In genomic region chr21:45517249-45518065, GRCh38 we compare ENCODE assay signal across 14 cellular contexts.
DNase-seq lines count a peak whose midpoint lies in the region; ATAC-seq and TF ChIP-seq lines count a peak whose summit lies in the region.
"Had no signal": no experiment of that assay in that cellular context is flagged by ENCODE, and none has a peak within 500 bp of the region (broad histone marks: within the 10 kb centered on the region; RNA-seq: fewer than 3 reads in every experiment).

No MANE protein-coding gene starts in this region.

- H3K4me3 Mint-ChIP-seq in activated T-cell treated with anti-CD3 and anti-CD28 coated beads, Interleukin-2, amount 50 U/mL, for 24 hours, result no peak overlapping the region
- peak overlapping the region; percentile 72 to 73 for H3K4me3 Mint-ChIP-seq in stimulated activated naive CD8-positive, alpha-beta T cell treated with anti-CD3 and anti-CD28 coated beads, Interleukin-15, amount 100 ng/mL, for 72 hours

- H3K36me3 ChIP-seq in SK-N-MC (ENCODE audit: insufficient read depth, low read length), result peaks cover 56% of the 10 kb centered on the region

- H3K27me3 Mint-ChIP-seq in activated T-cell treated with anti-CD3 and anti-CD28 coated beads, Interleukin-2, amount 50 U/mL, for 24 hours, result no peaks in the 10 kb centered on the region
- no peaks in the 10 kb centered on the region for H3K27me3 Mint-ChIP-seq in stimulated activated naive CD8-positive, alpha-beta T cell treated with anti-CD3 and anti-CD28 coated beads, Interleukin-15, amount 100 ng/mL, for 72 hours

- peaks cover 43% of the 10 kb centered on the region for H3K9me3 Mint-ChIP-seq in activated T-cell treated with anti-CD3 and anti-CD28 coated beads, Interleukin-2, amount 50 U/mL, for 24 hours
- peaks cover 46 to 50% of the 10 kb centered on the region in 2 donors for H3K9me3 Mint-ChIP-seq in stimulated activated naive CD8-positive, alpha-beta T cell treated with anti-CD3 and anti-CD28 coated beads, Interleukin-15, amount 100 ng/mL, for 72 hours

- peaks cover 30% of the 10 kb centered on the region for H3K9me3 ChIP-seq in SK-N-MC (ENCODE audit: low read depth, low read length)

- no peak for DNase-seq in activated T-cell treated with anti-CD3 and anti-CD28 coated beads, Interleukin-2, amount 50 U/mL, for 24 hours
- DNase-seq in activated T-cell treated with anti-CD3 and anti-CD28 coated beads for 4 hours (no peak), SK-N-MC (ENCODE audit: low read depth, low spot score) (no peak), fibroblast of mammary gland (ENCODE audit: low read depth) (peak; percentile 12), glomerular visceral epithelial cell (ENCODE audit: extremely low spot score) (no peak), AG20443 (ENCODE audit: low spot score) (no peak)
- DNase-seq in stimulated activated naive CD8-positive, alpha-beta T cell treated with anti-CD3 and anti-CD28 coated beads, Interleukin-15, amount 100 ng/mL, for 72 hours, result peak; percentile 24 to 65
- no peak for DNase-seq in stimulated activated CD4-positive, alpha-beta T cell treated with anti-CD3 and anti-CD28 coated beads, Interleukin-2, amount 100 ng/mL, for 48 hours
- DNase-seq: ACHN; activated CD4-positive, alpha-beta T cell treated with anti-CD3 and anti-CD28 coated beads, Interleukin-2, amount 50 U/mL, for 1 hour; brain microvascular endothelial cell; mesenchymal stem cell had no signal

- H3K4me1 Mint-ChIP-seq in activated T-cell treated with anti-CD3 and anti-CD28 coated beads, Interleukin-2, amount 50 U/mL, for 24 hours (ENCODE audit: low read depth), result peaks cover 13% of the 10 kb centered on the region
- H3K4me1 Mint-ChIP-seq in stimulated activated naive CD8-positive, alpha-beta T cell treated with anti-CD3 and anti-CD28 coated beads, Interleukin-15, amount 100 ng/mL, for 72 hours, result peaks cover 46% of the 10 kb centered on the region

- peaks cover 99% of the 10 kb centered on the region for H3K36me3 Mint-ChIP-seq in activated T-cell treated with anti-CD3 and anti-CD28 coated beads, Interleukin-2, amount 50 U/mL, for 24 hours (ENCODE audit: low read depth)

- peak overlapping the region; percentile 26 for H3K27ac Mint-ChIP-seq in activated T-cell treated with anti-CD3 and anti-CD28 coated beads, Interleukin-2, amount 50 U/mL, for 24 hours
- H3K27ac Mint-ChIP-seq in stimulated activated naive CD8-positive, alpha-beta T cell treated with anti-CD3 and anti-CD28 coated beads, Interleukin-15, amount 100 ng/mL, for 72 hours, result peak overlapping the region; percentile 95 to 99

- TF ChIP-seq CTCF in fibroblast of mammary gland (conservative IDR thresholded peaks at IDR 0.05; ENCODE audit: control insufficient read depth, insufficient read depth, low read depth, low read length), result no peak

- no peak overlapping the region for H3K9ac ChIP-seq in SK-N-MC (ENCODE audit: insufficient read length)

- peak overlapping the region; percentile 46; the same call in 1 of the 2 replicates for H3K27ac ChIP-seq in SK-N-MC
- H3K27ac ChIP-seq: brain microvascular endothelial cell, gastroesophageal sphincter had no signal

- H3K4me3 ChIP-seq in SK-N-MC, result no peak overlapping the region
- H3K4me3 ChIP-seq in fibroblast of mammary gland (ENCODE audit: control insufficient read depth, low read depth, low read length), result no peak overlapping the region
- H3K4me3 ChIP-seq: gastroesophageal sphincter had no signal

- ATAC-seq in stimulated activated naive CD8-positive, alpha-beta T cell treated with anti-CD3 and anti-CD28 coated beads, Interleukin-15, amount 100 ng/mL, for 72 hours, result peak; percentile 87
- ATAC-seq: gastroesophageal sphincter, HCT116 had no signal

Comparison
In these comparisons a context has a peak if more than half of its experiments do, and no peak if none do; other contexts are left out.
1. DNase-seq: peak in fibroblast of mammary gland (single experiment) and stimulated activated naive CD8-positive, alpha-beta T cell treated with anti-CD3 and anti-CD28 coated beads, Interleukin-15, amount 100 ng/mL, for 72 hours (2 of 2); none in activated T-cell treated with anti-CD3 and anti-CD28 coated beads, Interleukin-2, amount 50 U/mL, for 24 hours (single experiment), activated T-cell treated with anti-CD3 and anti-CD28 coated beads for 4 hours (single experiment), SK-N-MC (single experiment), glomerular visceral epithelial cell (single experiment), AG20443 (single experiment) and stimulated activated CD4-positive, alpha-beta T cell treated with anti-CD3 and anti-CD28 coated beads, Interleukin-2, amount 100 ng/mL, for 48 hours (0 of 2).